ENCODE assay signal across 10 cellular contexts in genomic region chr4:185304541-185304940, GRCh38.
DNase-seq lines count a peak whose midpoint lies in the region; ATAC-seq and TF ChIP-seq lines count a peak whose summit lies in the region.
"Had no signal": no experiment of that assay in that cellular context is flagged by ENCODE, and none has a peak within 500 bp of the region (broad histone marks: within the 10 kb centered on the region; RNA-seq: fewer than 3 reads in every experiment).

No MANE protein-coding gene starts in this region.

- peaks cover 26% of the 10 kb centered on the region for H3K79me1 ChIP-seq in mesenchymal stem cell (replicated peaks; ENCODE audit: low read length, poor library complexity, severe bottlenecking)

- no peak overlapping the region for H3K23ac ChIP-seq in mesenchymal stem cell (ENCODE audit: low read length in 2 of 2)

- no peak overlapping the region for H2BK5ac ChIP-seq in mesenchymal stem cell (ENCODE audit: low read depth, low read length, poor library complexity, severe bottlenecking)

- no peak overlapping the region for H3K18ac ChIP-seq in mesenchymal stem cell (ENCODE audit: low read depth in 1 of 2, low read length in 2 of 2)

- peaks cover 23% of the 10 kb centered on the region for H3K4me1 Mint-ChIP-seq in Calu3 (ENCODE audit: low read depth, unreplicated experiment)

- H3K9ac ChIP-seq in PC-3 (ENCODE audit: low read length) = no peak overlapping the region
- H3K9ac ChIP-seq in mesenchymal stem cell (ENCODE audit: low read length) = peak overlapping the region; percentile 82

- POLR2A ChIA-PET in PC-3 (lab: Charles Lee; ENCODE audit: unreplicated experiment) = interaction anchor here (1.6 kb wide), 1 partner anchor 91 kb away, joined by 3 read pairs; the partner anchor contains the start of gene LRP2BP

- H3K27me3 Mint-ChIP-seq in Calu3 (ENCODE audit: unreplicated experiment) = no peaks in the 10 kb centered on the region
- H3K27me3 Mint-ChIP-seq: type B pancreatic cell had no signal

- intact Hi-C loops in Calu3 (cut with micrococcal nuclease; ENCODE audit: unreplicated experiment) (no loop called here), PC-3 (cut with micrococcal nuclease) (loop anchor here (2.0 kb wide), 2 partner anchors 28 to 162 kb away; partner anchors contain the start of gene SLC25A4)

- H3K27ac Mint-ChIP-seq in Calu3 (ENCODE audit: unreplicated experiment) = peak overlapping the region; percentile 49
- H3K27ac Mint-ChIP-seq: type B pancreatic cell had no signal

- peaks cover 29% of the 10 kb centered on the region for H3K4me1 ChIP-seq in PC-3 (ENCODE audit: insufficient read depth, low read length)
- peaks cover 10% of the 10 kb centered on the region for H3K4me1 ChIP-seq in mesenchymal stem cell (ENCODE audit: control insufficient read depth, insufficient read depth, low read depth, low read length)

- H3K14ac ChIP-seq in mesenchymal stem cell (ENCODE audit: low read length in 2 of 2) = no peak overlapping the region

- H4K91ac ChIP-seq in mesenchymal stem cell (ENCODE audit: low read length) = no peak overlapping the region

- H3K4me3 ChIP-seq in PC-3 (ENCODE audit: low read length) (no peak overlapping the region), mesenchymal stem cell (ENCODE audit: insufficient read depth in 1 of 2, low read depth in 1 of 2, low read length in 2 of 2) (no peak overlapping the region)

- H3K27ac ChIP-seq in PC-3 (ENCODE audit: low read length) = peak overlapping the region; percentile 90
- H3K27ac ChIP-seq in mesenchymal stem cell (ENCODE audit: low read length, poor library complexity, severe bottlenecking) = no peak overlapping the region

- H2BK120ac ChIP-seq in mesenchymal stem cell (ENCODE audit: low read depth, low read length) = no peak overlapping the region

- no peak overlapping the region for H4K8ac ChIP-seq in mesenchymal stem cell (ENCODE audit: low read length)

- TF ChIP-seq CTCF in Calu3 (IDR thresholded peaks at IDR 0.05; ENCODE audit: unreplicated experiment) (no peak), PC-3 (conservative IDR thresholded peaks at IDR 0.05; ENCODE audit: low read depth, low read length) (no peak)

- no peak overlapping the region for H3K4me2 ChIP-seq in PC-3 (ENCODE audit: low read length)
- H3K4me2 ChIP-seq in mesenchymal stem cell (ENCODE audit: low read length, poor library complexity, severe bottlenecking) = no peak overlapping the region

- ATAC-seq in HG02642 (IDR thresholded peaks at IDR 0.05; ENCODE audit: poor library complexity, unreplicated experiment) (peak; percentile 1), PC-3 (no peak), GM21786 (IDR thresholded peaks at IDR 0.05; ENCODE audit: unreplicated experiment) (no peak), GM18873 (IDR thresholded peaks at IDR 0.05; ENCODE audit: low FRiP score, unreplicated experiment) (no peak)

- no peaks in the 10 kb centered on the region for H3F3A ChIP-seq in PC-3 (ENCODE audit: low read length, unreplicated experiment)

- H2BK15ac ChIP-seq in mesenchymal stem cell (ENCODE audit: low read depth, poor library complexity, severe bottlenecking) = no peak overlapping the region

- no peaks in the 10 kb centered on the region for H4K20me1 ChIP-seq in PC-3 (ENCODE audit: low read length)

- H3K9me3 Mint-ChIP-seq in Calu3 (ENCODE audit: low read depth, unreplicated experiment) = no peaks in the 10 kb centered on the region
- H3K9me3 Mint-ChIP-seq: type B pancreatic cell had no signal

- H2AFZ ChIP-seq in PC-3 (ENCODE audit: low read length) = no peak overlapping the region
- no peak overlapping the region for H2AFZ ChIP-seq in mesenchymal stem cell (ENCODE audit: low read depth, low read length)

- BruUV-seq in Calu3 (replicated peaks; lab: Mats Ljungman, UMichigan) (no TSS peak), PC-3 (replicated peaks; lab: Mats Ljungman, UMichigan) (no TSS peak)

- H2AK5ac ChIP-seq in mesenchymal stem cell (ENCODE audit: low read length, severe bottlenecking) = no peak overlapping the region

- DNase-seq in Calu3 (no peak), PC-3 (no peak), mesenchymal stem cell (no peak), amygdala (lab: John Stamatoyannopoulos, UW) (no peak), DMS79 treated with DMSO at 0.1 percent for 48 hours (lab: John Stamatoyannopoulos, UW) (no peak)
- DNase-seq: left cardiac atrium had no signal

- no peak overlapping the region for H3K4me3 Mint-ChIP-seq in Calu3 (ENCODE audit: low read depth, unreplicated experiment)
- H3K4me3 Mint-ChIP-seq: type B pancreatic cell had no signal

- no peaks in the 10 kb centered on the region for H3K79me2 ChIP-seq in PC-3 (ENCODE audit: low read length)

- CTCF ChIA-PET in Calu3 (lab: Charles Lee) (interaction anchor here (1.0 kb wide), 1 partner anchor 58 kb away, joined by 3 read pairs; no protein-coding TSS in a partner anchor), PC-3 (lab: Charles Lee) (no interaction called here)

- H3K36me3 Mint-ChIP-seq in Calu3 (ENCODE audit: insufficient read depth, unreplicated experiment) = peaks cover 9% of the 10 kb centered on the region

- no peaks in the 10 kb centered on the region for H3K27me3 ChIP-seq in PC-3 (ENCODE audit: low read length)
- no peaks in the 10 kb centered on the region for H3K27me3 ChIP-seq in mesenchymal stem cell (ENCODE audit: control insufficient read depth in 1 of 2, insufficient read depth in 1 of 2, low read length in 2 of 2)

- H3K9me3 ChIP-seq in PC-3 (ENCODE audit: low read length) (no peaks in the 10 kb centered on the region), mesenchymal stem cell (ENCODE audit: control insufficient read depth, low read length) (no peaks in the 10 kb centered on the region)

- H3K36me3 ChIP-seq in PC-3 (ENCODE audit: low read depth, low read length) = no peaks in the 10 kb centered on the region
- H3K36me3 ChIP-seq in mesenchymal stem cell (ENCODE audit: control insufficient read depth in 1 of 2, insufficient read depth in 2 of 2, low read depth in 1 of 2, low read length in 2 of 2) = peaks cover 0 to 9% of the 10 kb centered on the region in 2 experiments

- no peak overlapping the region for H2BK12ac ChIP-seq in mesenchymal stem cell (ENCODE audit: low read length in 2 of 2)

- H3K9me2 ChIP-seq in PC-3 (replicated peaks; ENCODE audit: low read length) = no peaks in the 10 kb centered on the region

- H3K4ac ChIP-seq in mesenchymal stem cell (ENCODE audit: low read depth in 1 of 2, low read length in 2 of 2) = no peak overlapping the region

- WGBS in mesenchymal stem cell = 87% methylated on average over 4 of the region's 4 CpGs
